In the genomic region with DNA sequence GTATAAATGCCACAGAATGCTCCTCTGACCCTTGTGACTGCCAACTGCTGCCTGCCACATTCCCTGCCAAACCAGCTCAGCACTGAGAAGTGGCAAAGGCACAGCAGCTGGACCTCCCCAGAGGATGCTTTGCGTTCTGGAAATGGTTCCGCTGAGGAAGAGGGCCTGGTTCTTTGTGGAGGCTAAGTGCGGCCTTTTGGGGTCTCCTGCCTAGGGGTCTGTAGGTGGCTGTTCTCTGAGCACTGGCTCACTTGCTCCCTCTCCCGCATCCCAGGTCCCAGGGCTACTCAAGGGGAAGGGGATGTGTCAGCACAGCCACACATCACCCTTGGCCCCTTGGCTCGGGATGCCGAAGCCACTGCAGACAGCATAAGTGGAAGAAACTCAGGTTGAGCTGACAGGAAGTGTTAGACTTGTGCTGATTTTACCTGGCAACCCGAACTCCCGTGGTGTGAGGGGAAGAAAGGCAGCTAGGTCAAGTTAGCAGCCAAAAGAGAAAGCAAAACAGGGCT, we compare ENCODE assay signal across 8 cellular contexts. TPM values are rescaled to one million over a fixed set of nuclear protein-coding genes. Genes with fewer than 3 reads are reported as not detected.
DNase-seq lines count a peak whose midpoint lies in the region; ATAC-seq and TF ChIP-seq lines count a peak whose summit lies in the region.

No MANE protein-coding gene starts in this region.

- H3K9ac ChIP-seq in colonic mucosa (ENCODE audit: low read depth in 2 of 2, low read length in 2 of 2) = no peak overlapping the region

- H3K27me3 ChIP-seq in colonic mucosa = no peaks in the 10 kb centered on the region

- no peaks in the 10 kb centered on the region for H3K36me3 ChIP-seq in colonic mucosa

- H3K9me3 ChIP-seq in colonic mucosa = no peaks in the 10 kb centered on the region

- peak; percentile 21 for DNase-seq in NK-92 treated with Interleukin-12 subunit alpha and Interleukin-12 subunit beta, amount 100 ng/mL, for 24 hours (lab: John Stamatoyannopoulos, UW)
- no peak for DNase-seq in NK-92 (lab: John Stamatoyannopoulos, UW; ENCODE audit: unreplicated experiment)
- DNase-seq in activated naive CD4-positive, alpha-beta T cell treated with anti-CD3 and anti-CD28 coated beads, Interleukin-2, amount 10 ng/mL, durations not matched to agents 7 days and 5 days = peak; percentile 78
- DNase-seq in medulla oblongata (ENCODE audit: extremely low spot score) = peak; percentile 6
- peak; percentile 32 to 52 for DNase-seq in stimulated activated naive CD8-positive, alpha-beta T cell treated with anti-CD3 and anti-CD28 coated beads, Interleukin-15, amount 100 ng/mL, for 72 hours
- DNase-seq in HuH-7.5 (ENCODE audit: low spot score) = no peak
- DNase-seq in colonic mucosa = no peak

- peaks cover 36% of the 10 kb centered on the region for H3K4me1 Mint-ChIP-seq in activated naive CD4-positive, alpha-beta T cell treated with anti-CD3 and anti-CD28 coated beads, Interleukin-2, amount 10 ng/mL, durations not matched to agents 7 days and 5 days
- peaks cover 24% of the 10 kb centered on the region for H3K4me1 Mint-ChIP-seq in stimulated activated naive CD8-positive, alpha-beta T cell treated with anti-CD3 and anti-CD28 coated beads, Interleukin-15, amount 100 ng/mL, for 72 hours

- TF ChIP-seq CTCF in colonic mucosa (IDR thresholded peaks at IDR 0.05) = no peak

- peaks cover 28% of the 10 kb centered on the region for H3K36me3 Mint-ChIP-seq in activated naive CD4-positive, alpha-beta T cell treated with anti-CD3 and anti-CD28 coated beads, Interleukin-2, amount 10 ng/mL, durations not matched to agents 7 days and 5 days

- CTCF ChIA-PET in activated naive CD4-positive, alpha-beta T cell treated with anti-CD3 and anti-CD28 coated beads, Interleukin-2, amount 10 ng/mL, durations not matched to agents 7 days and 5 days (lab: Charles Lee) = interaction anchor here (0.6 to 6.3 kb wide), 34 partner anchors 9 to 345 kb away, joined by 3 to 59 read pairs (median 4); partner anchors contain the start of gene SNRK

- peaks cover 8% of the 10 kb centered on the region for H3K27me3 Mint-ChIP-seq in activated naive CD4-positive, alpha-beta T cell treated with anti-CD3 and anti-CD28 coated beads, Interleukin-2, amount 10 ng/mL, durations not matched to agents 7 days and 5 days
- no peaks in the 10 kb centered on the region for H3K27me3 Mint-ChIP-seq in stimulated activated naive CD8-positive, alpha-beta T cell treated with anti-CD3 and anti-CD28 coated beads, Interleukin-15, amount 100 ng/mL, for 72 hours

- H3K27ac Mint-ChIP-seq in activated naive CD4-positive, alpha-beta T cell treated with anti-CD3 and anti-CD28 coated beads, Interleukin-2, amount 10 ng/mL, durations not matched to agents 7 days and 5 days = peak overlapping the region; percentile 95
- H3K27ac Mint-ChIP-seq in stimulated activated naive CD8-positive, alpha-beta T cell treated with anti-CD3 and anti-CD28 coated beads, Interleukin-15, amount 100 ng/mL, for 72 hours = peak overlapping the region; percentile 91 to 98

- H3K9me3 Mint-ChIP-seq in activated naive CD4-positive, alpha-beta T cell treated with anti-CD3 and anti-CD28 coated beads, Interleukin-2, amount 10 ng/mL, durations not matched to agents 7 days and 5 days = peaks cover 19% of the 10 kb centered on the region
- peaks cover 16 to 21% of the 10 kb centered on the region in 2 donors for H3K9me3 Mint-ChIP-seq in stimulated activated naive CD8-positive, alpha-beta T cell treated with anti-CD3 and anti-CD28 coated beads, Interleukin-15, amount 100 ng/mL, for 72 hours

- ATAC-seq in stimulated activated naive CD8-positive, alpha-beta T cell treated with anti-CD3 and anti-CD28 coated beads, Interleukin-15, amount 100 ng/mL, for 72 hours = peak; percentile 87
- no peak for ATAC-seq in HG03095 (IDR thresholded peaks at IDR 0.05; ENCODE audit: unreplicated experiment)

- no peaks in the 10 kb centered on the region for H3K4me1 ChIP-seq in colonic mucosa

- H3K4me3 Mint-ChIP-seq in activated naive CD4-positive, alpha-beta T cell treated with anti-CD3 and anti-CD28 coated beads, Interleukin-2, amount 10 ng/mL, durations not matched to agents 7 days and 5 days = peak overlapping the region; percentile 50
- peak overlapping the region; percentile 82 to 91 for H3K4me3 Mint-ChIP-seq in stimulated activated naive CD8-positive, alpha-beta T cell treated with anti-CD3 and anti-CD28 coated beads, Interleukin-15, amount 100 ng/mL, for 72 hours

- no peak overlapping the region for H3K4me3 ChIP-seq in colonic mucosa

- H3K27ac ChIP-seq in colonic mucosa = no peak overlapping the region

- intact Hi-C loops in colonic mucosa (cut with DNase I) = loop anchor here (5.0 kb wide), 2 partner anchors 215 to 340 kb away; no protein-coding TSS in a partner anchor

RNA-seq across cellular contexts. Expression of gene POMGNT2, which starts 56.8 kb away (rescaled TPM):
- total RNA-seq in colonic mucosa = 10 to 100 TPM in 1 of 2 donors, 1 to 10 TPM in 1; 5.2 to 11.0 TPM

Comparison
In these comparisons a context has a peak if more than half of its experiments do, and no peak if none do; other contexts are left out.
1. DNase-seq: peak in NK-92 treated with Interleukin-12 subunit alpha and Interleukin-12 subunit beta, amount 100 ng/mL, for 24 hours (single experiment), activated naive CD4-positive, alpha-beta T cell treated with anti-CD3 and anti-CD28 coated beads, Interleukin-2, amount 10 ng/mL, durations not matched to agents 7 days and 5 days (single experiment), medulla oblongata (single experiment) and stimulated activated naive CD8-positive, alpha-beta T cell treated with anti-CD3 and anti-CD28 coated beads, Interleukin-15, amount 100 ng/mL, for 72 hours (2 of 2); none in NK-92 (single experiment), HuH-7.5 (single experiment) and colonic mucosa (single experiment).